3 cellular contexts compared by ENCODE assay signal in genomic region chr13:26888632-26889031, GRCh38.
"Had no signal": no experiment of that assay in that cellular context is flagged by ENCODE, and none has a peak within 500 bp of the region (broad histone marks: within the 10 kb centered on the region; RNA-seq: fewer than 3 reads in every experiment).

No MANE protein-coding gene starts in this region.

- DNase-seq: GDM1, GF-D8 had no signal

- H3K4me3 ChIP-seq: GM12878 had no signal

- ATAC-seq: GM12878 had no signal
